Comparison of ENCODE assay signal across 14 cellular contexts in the genomic region with DNA sequence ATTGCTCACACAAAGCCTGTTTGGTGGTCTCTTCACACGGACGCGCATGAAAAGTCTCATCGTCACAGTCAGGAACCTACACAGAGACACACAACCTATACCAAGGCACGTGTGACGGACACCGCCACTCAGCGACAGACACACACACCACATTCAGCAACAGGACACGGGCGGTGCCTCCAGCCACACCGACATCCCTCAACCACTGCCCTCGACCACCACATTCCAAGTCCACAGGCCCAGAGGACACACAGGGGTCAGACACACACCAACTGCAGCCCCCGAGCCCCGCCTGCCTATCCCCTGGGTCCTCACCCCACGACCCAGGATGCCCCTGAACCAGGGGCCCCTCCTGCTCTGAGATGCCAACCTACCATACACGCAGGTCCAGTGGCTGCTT. TPM values are rescaled to one million over a fixed set of nuclear protein-coding genes. Genes with fewer than 3 reads are reported as not detected.
DNase-seq lines count a peak whose midpoint lies in the region; ATAC-seq and TF ChIP-seq lines count a peak whose summit lies in the region.
"Had no signal": no experiment of that assay in that cellular context is flagged by ENCODE, and none has a peak within 500 bp of the region (broad histone marks: within the 10 kb centered on the region; RNA-seq: fewer than 3 reads in every experiment).

No MANE protein-coding gene starts in this region.

- H3K4me3 Mint-ChIP-seq in type B pancreatic cell = no peak overlapping the region
- H3K4me3 Mint-ChIP-seq: CD4-positive, alpha-beta T cell had no signal

- H3K27me3 ChIP-seq in H7 (ENCODE audit: control insufficient read depth, insufficient read depth, low read length) = no peaks in the 10 kb centered on the region
- no peaks in the 10 kb centered on the region for H3K27me3 ChIP-seq in NT2/D1 (ENCODE audit: insufficient read depth, insufficient read length)

- H3K36me3 ChIP-seq in H7 (replicated peaks; ENCODE audit: control insufficient read depth, insufficient read depth, low read length) (no peaks in the 10 kb centered on the region), NT2/D1 (ENCODE audit: insufficient read depth, insufficient read length, low read length) (peaks cover 6% of the 10 kb centered on the region)

- no peaks in the 10 kb centered on the region for H3K36me3 Mint-ChIP-seq in type B pancreatic cell

- H3K27ac Mint-ChIP-seq in type B pancreatic cell = peak overlapping the region; percentile 13
- H3K27ac Mint-ChIP-seq: CD4-positive, alpha-beta T cell had no signal

- H3K4me3 ChIP-seq in H7 (ENCODE audit: insufficient read depth, low read depth, low read length) (no peak overlapping the region), NT2/D1 (ENCODE audit: insufficient read length, low read depth) (no peak overlapping the region)

- no peaks in the 10 kb centered on the region for H3K9me3 Mint-ChIP-seq in type B pancreatic cell
- H3K9me3 Mint-ChIP-seq: CD4-positive, alpha-beta T cell had no signal

- no peak for TF ChIP-seq CTCF in type B pancreatic cell (conservative IDR thresholded peaks at IDR 0.05)

- intact Hi-C loops in left colon (cut with DNase I, micrococcal nuclease) = loop anchor here in 1 of 2 donors (10.0 kb wide), 1 partner anchor 94 kb away; a partner anchor contains a TSS

- peaks cover 44% of the 10 kb centered on the region for H3K27me3 Mint-ChIP-seq in type B pancreatic cell

- no peaks in the 10 kb centered on the region for H3K9me3 ChIP-seq in NT2/D1 (ENCODE audit: insufficient read depth, low read length)

- DNase-seq in H7 (peak; percentile 58), NT2/D1 (ENCODE audit: low read depth, low spot score) (no peak), islet precursor cell (peak; percentile 59), type B pancreatic cell (ENCODE audit: extremely low spot score, unreplicated experiment) (no peak), dermis blood vessel endothelial cell (no peak), left colon (no peak)
- no peak for DNase-seq in stimulated activated CD4-positive, alpha-beta T cell treated with anti-CD3 and anti-CD28 coated beads, Interleukin-4, amount 100 ng/mL, for 4 hours
- DNase-seq: Calu3; CD4-positive, alpha-beta T cell; NCI-H187; NCI-H345; NCI-H526 treated with DMSO at 0.1 percent for 48 hours; OCI-M1; SIG-M5 had no signal

- peaks cover 13% of the 10 kb centered on the region for H3K4me1 Mint-ChIP-seq in type B pancreatic cell (ENCODE audit: unreplicated experiment)

- peak overlapping the region; percentile 64 for H3K9ac ChIP-seq in NT2/D1 (ENCODE audit: insufficient read length, low read depth)

- no peak for ATAC-seq in left colon

- H3K4me1 ChIP-seq in NT2/D1 (ENCODE audit: insufficient read depth, insufficient read length) = peaks cover 2% of the 10 kb centered on the region

RNA-seq across cellular contexts. Expression of a gene that starts 20.6 kb away (rescaled TPM):
- 87.0 and 134 TPM in 2 replicates for total RNA-seq in H7 (2014; rRNA removed; shearing (Covaris generic))
- total RNA-seq in type B pancreatic cell (ENCODE audit: low replicate concordance) = 29.2 and 43.2 TPM in 2 replicates
- 0.37 TPM in 1 of 2 replicates, not detected in the other for total RNA-seq in dermis blood vessel endothelial cell
- 1 to 10 TPM; 2.5 to 2.7 TPM for total RNA-seq in left colon

RNA-seq across cellular contexts. Expression of a gene that starts 49.6 kb away (rescaled TPM):
- total RNA-seq in H7 (2014; rRNA removed; shearing (Covaris generic)) = 34.6 and 40.0 TPM in 2 replicates
- 24.5 and 32.9 TPM in 2 replicates for total RNA-seq in type B pancreatic cell (ENCODE audit: low replicate concordance)
- total RNA-seq in dermis blood vessel endothelial cell = 10.9 and 12.2 TPM in 2 replicates
- 10 to 100 TPM in 1 of 2 donors, 1 to 10 TPM in 1; 8.5 to 10.6 TPM for total RNA-seq in left colon

Comparison
In these comparisons a context has a peak if more than half of its experiments do, and no peak if none do; other contexts are left out.
1. DNase-seq: peak in H7 (single experiment) and islet precursor cell (single experiment); none in NT2/D1 (single experiment), type B pancreatic cell (single experiment), dermis blood vessel endothelial cell (single experiment), left colon (0 of 2) and stimulated activated CD4-positive, alpha-beta T cell treated with anti-CD3 and anti-CD28 coated beads, Interleukin-4, amount 100 ng/mL, for 4 hours (0 of 2).